ENCODE assay signal across 16 cellular contexts in the genomic region with DNA sequence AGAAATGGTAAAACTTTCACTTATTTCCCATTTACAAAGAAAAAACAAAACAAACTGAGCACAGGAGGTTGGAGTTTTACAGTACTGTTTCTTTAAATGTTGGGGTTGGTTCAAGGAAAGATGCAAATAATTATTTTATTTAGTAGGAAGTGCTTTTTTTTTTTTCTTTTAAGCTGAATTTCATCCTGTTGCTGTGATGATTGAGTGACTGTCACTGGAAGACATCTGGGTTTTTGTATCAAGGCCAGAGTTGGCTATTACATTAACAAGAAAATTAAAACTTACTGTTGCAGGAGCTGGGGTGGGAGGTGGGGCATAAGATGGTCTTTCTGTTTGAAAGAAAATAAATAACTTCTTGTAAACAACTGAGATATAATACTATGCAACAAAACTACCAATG. TPM values are rescaled to one million over a fixed set of nuclear protein-coding genes. Genes with fewer than 3 reads are reported as not detected.
DNase-seq lines count a peak whose midpoint lies in the region; ATAC-seq, FAIRE-seq and TF ChIP-seq lines count a peak whose summit lies in the region.
"Had no signal": no experiment of that assay in that cellular context is flagged by ENCODE, and none has a peak within 500 bp of the region (broad histone marks: within the 10 kb centered on the region; RNA-seq: fewer than 3 reads in every experiment).

No MANE protein-coding gene starts in this region.

- peaks cover 6% of the 10 kb centered on the region for H3K36me3 Mint-ChIP-seq in astrocyte (ENCODE audit: low read depth, unreplicated experiment)
- peaks cover 12% of the 10 kb centered on the region for H3K36me3 Mint-ChIP-seq in neural crest cell (ENCODE audit: low read depth)

- H3K4me2 ChIP-seq in SK-N-SH: peak overlapping the region; percentile 83; the same call in 1 of the 2 replicates
- peak overlapping the region; percentile 89 for H3K4me2 ChIP-seq in Karpas-422 (ENCODE audit: low read depth, low read length, poor library complexity, severe bottlenecking)
- peak overlapping the region; percentile 85 for H3K4me2 ChIP-seq in astrocyte (ENCODE audit: low read length)

- H3K27ac Mint-ChIP-seq in astrocyte (ENCODE audit: unreplicated experiment) (no peak overlapping the region), neural crest cell (ENCODE audit: unreplicated experiment) (no peak overlapping the region)

- no peak for TF ChIP-seq RAD21 in SK-N-SH (IDR thresholded peaks at IDR 0.05; ENCODE audit: low read length)

- H3K4me1 ChIP-seq in SK-N-SH (ENCODE audit: control insufficient read depth in 1 of 2, insufficient read depth in 2 of 2, low read depth in 1 of 2, low read length in 1 of 2) (peaks cover 19 to 21% of the 10 kb centered on the region in 2 experiments; a peak in 3 of 4 replicates), Karpas-422 (ENCODE audit: low read length) (peaks cover 35% of the 10 kb centered on the region), astrocyte (ENCODE audit: insufficient read depth, low read length) (peaks cover 19% of the 10 kb centered on the region), SJCRH30 (peaks cover 6% of the 10 kb centered on the region)

- H3K9ac ChIP-seq in SK-N-SH (no peak overlapping the region), Karpas-422 (ENCODE audit: low read length) (no peak overlapping the region), astrocyte (ENCODE audit: low read length) (no peak overlapping the region)

- DNase-seq in SK-N-SH (no peak), Karpas-422 (peak; percentile 48), astrocyte (ENCODE audit: low read depth) (no peak), neural crest cell (ENCODE audit: low read depth, low spot score) (no peak), SJCRH30 (no peak), NOMO-1 treated with DMSO at 0.1 percent for 48 hours (lab: John Stamatoyannopoulos, UW; ENCODE audit: unreplicated experiment) (no peak)
- DNase-seq: activated effector memory CD4-positive, alpha-beta T cell treated with anti-CD3 and anti-CD28 coated beads, Interleukin-2, amount 50 U/mL, for 16 hours; NCI-H1092 treated with DMSO at 0.1 percent for 48 hours; WERI-Rb-1 had no signal

- TF ChIP-seq CTCF in SK-N-SH (IDR thresholded peaks at IDR 0.05): no peak
- no peak for TF ChIP-seq CTCF in astrocyte (IDR thresholded peaks at IDR 0.05; ENCODE audit: insufficient read depth, low read depth, low read length)
- TF ChIP-seq CTCF in neural crest cell (conservative IDR thresholded peaks at IDR 0.05): no peak

- H3K9me2 ChIP-seq in SK-N-SH (no peaks in the 10 kb centered on the region), Karpas-422 (replicated peaks; ENCODE audit: insufficient read depth, low read length) (no peaks in the 10 kb centered on the region)

- peak overlapping the region; percentile 70 for H3K4me3 Mint-ChIP-seq in astrocyte (ENCODE audit: unreplicated experiment)
- peak overlapping the region; percentile 91 for H3K4me3 Mint-ChIP-seq in neural crest cell

- H4K20me1 ChIP-seq in SK-N-SH (ENCODE audit: insufficient read depth): peaks cover 10% of the 10 kb centered on the region
- peaks cover 5% of the 10 kb centered on the region; the same call in 1 of the 2 replicates for H4K20me1 ChIP-seq in Karpas-422 (ENCODE audit: insufficient read depth, low read depth, low read length)
- peaks cover 14% of the 10 kb centered on the region for H4K20me1 ChIP-seq in astrocyte (ENCODE audit: insufficient read depth, low read length)

- H3K9me3 ChIP-seq in SK-N-SH (no peaks in the 10 kb centered on the region), Karpas-422 (ENCODE audit: low read length) (no peaks in the 10 kb centered on the region), astrocyte (ENCODE audit: insufficient read depth, low read depth, low read length) (no peaks in the 10 kb centered on the region), SJCRH30 (replicated peaks) (no peaks in the 10 kb centered on the region)
- H3K9me3 ChIP-seq: right atrium auricular region had no signal

- H3K36me3 ChIP-seq in SK-N-SH (replicated peaks in 1 of 2; ENCODE audit: control insufficient read depth in 1 of 2, insufficient read depth in 2 of 2, low read length in 1 of 2) (peaks cover 57 to 59% of the 10 kb centered on the region in 2 experiments), Karpas-422 (ENCODE audit: insufficient read depth, low read length) (peaks cover 52% of the 10 kb centered on the region), astrocyte (ENCODE audit: insufficient read depth, low read length) (peaks cover 35% of the 10 kb centered on the region), SJCRH30 (peaks cover 42% of the 10 kb centered on the region)

- TF ChIP-seq EP300 in SK-N-SH (IDR thresholded peaks at IDR 0.05; ENCODE audit: borderline replicate concordance in 1 of 2, low read depth in 1 of 2, low read length in 1 of 2): no peak

- no peak overlapping the region for H3K4me3 ChIP-seq in SK-N-SH (ENCODE audit: low read depth in 2 of 2, low read length in 1 of 2)
- H3K4me3 ChIP-seq in Karpas-422 (ENCODE audit: low read length): 0 out of 2 replicates have a peak overlapping the region, but pooled peaks have one; percentile 95
- no peak overlapping the region for H3K4me3 ChIP-seq in astrocyte (ENCODE audit: insufficient read depth, low read depth, low read length)
- H3K4me3 ChIP-seq in SJCRH30: no peak overlapping the region
- H3K4me3 ChIP-seq: right atrium auricular region had no signal

- H3K27ac ChIP-seq in SK-N-SH (ENCODE audit: low read depth in 2 of 2, low read length in 1 of 2): no peak overlapping the region
- H3K27ac ChIP-seq in Karpas-422 (ENCODE audit: low read length): no peak overlapping the region
- no peak overlapping the region for H3K27ac ChIP-seq in astrocyte (ENCODE audit: low read depth, low read length)
- H3K27ac ChIP-seq in SJCRH30: no peak overlapping the region
- H3K27ac ChIP-seq: 22Rv1, right atrium auricular region, WERI-Rb-1 had no signal

- CTCF ChIA-PET in SK-N-SH (lab: Yijun Ruan, JAX): interaction anchor here (1.0 to 1.4 kb wide), 3 partner anchors 16 to 1021 kb away, joined by 3 to 5 read pairs (median 5); no protein-coding TSS in a partner anchor

- H3K4me1 Mint-ChIP-seq in astrocyte (ENCODE audit: low read depth, unreplicated experiment) (peaks cover 13% of the 10 kb centered on the region), neural crest cell (peaks cover 58% of the 10 kb centered on the region)

- H3K79me2 ChIP-seq in SK-N-SH (ENCODE audit: insufficient read depth) (peaks cover 82% of the 10 kb centered on the region), Karpas-422 (ENCODE audit: low read length) (peaks cover 74% of the 10 kb centered on the region), astrocyte (ENCODE audit: insufficient read depth, low read length) (peaks cover 81% of the 10 kb centered on the region)

- H2AFZ ChIP-seq in SK-N-SH (ENCODE audit: low read depth): no peak overlapping the region
- no peak overlapping the region for H2AFZ ChIP-seq in Karpas-422 (ENCODE audit: low read length)
- H2AFZ ChIP-seq in astrocyte (ENCODE audit: low read depth, low read length): no peak overlapping the region

- no peak for FAIRE-seq in astrocyte (lab: Jason Lieb, UNC)
- FAIRE-seq: D721Med had no signal

- no peaks in the 10 kb centered on the region for H3F3A ChIP-seq in SK-N-SH (replicated peaks; ENCODE audit: insufficient read depth)

- ATAC-seq in SK-N-SH treated with all-trans-retinoic acid at 6 μM for 48 hours: no peak
- ATAC-seq in HG03460 (IDR thresholded peaks at IDR 0.05; ENCODE audit: unreplicated experiment): no peak

- H3K27me3 ChIP-seq in SK-N-SH (ENCODE audit: insufficient read depth) (no peaks in the 10 kb centered on the region), Karpas-422 (ENCODE audit: low read length) (no peaks in the 10 kb centered on the region), astrocyte (ENCODE audit: insufficient read depth, low read length) (no peaks in the 10 kb centered on the region), SJCRH30 (no peaks in the 10 kb centered on the region)
- H3K27me3 ChIP-seq: right atrium auricular region had no signal

- POLR2A ChIA-PET in SK-N-SH (lab: Yijun Ruan, JAX): no interaction called here

- H3K27me3 Mint-ChIP-seq in astrocyte (ENCODE audit: low read depth, unreplicated experiment) (no peaks in the 10 kb centered on the region), neural crest cell (ENCODE audit: low read depth) (no peaks in the 10 kb centered on the region)

- no peaks in the 10 kb centered on the region for H3K9me3 Mint-ChIP-seq in astrocyte (ENCODE audit: unreplicated experiment)
- H3K9me3 Mint-ChIP-seq in neural crest cell: no peaks in the 10 kb centered on the region

TF ChIP-seq in SK-N-SH treated with all-trans-retinoic acid at 6 μM for 48 hours, 23 proteins besides CTCF, POLR2A, EP300 and RAD21:
- TF ChIP-seq ESRRG (CRISPR knock-in tag; IDR thresholded peaks at IDR 0.05) (no peak), ZNF565 (CRISPR knock-in tag; conservative IDR thresholded peaks at IDR 0.05; ENCODE audit: low read depth) (no peak)

RNA-seq across cellular contexts. Expression of gene SMARCE1, which starts 2.3 kb away (rescaled TPM):
- polyA plus RNA-seq in SK-N-SH (2012; rRNA removed): 45.9 and 54.2 TPM in 2 replicates
- polyA plus RNA-seq in SK-N-SH (2012; cell fraction: cytosol; rRNA removed): 70.8 and 94.7 TPM in 2 replicates
- 19.7 and 34.2 TPM in 2 replicates for polyA plus RNA-seq in SK-N-SH (2012; cell fraction: nucleus; rRNA removed)
- 68.6 and 72.2 TPM in 2 replicates for total RNA-seq in Karpas-422 (2014; rRNA removed; shearing (Covaris generic); ENCODE audit: low replicate concordance)
- total RNA-seq in astrocyte: 75.0 and 89.5 TPM in 2 replicates
- total RNA-seq in neural crest cell: 205 and 240 TPM in 2 replicates
- total RNA-seq in SJCRH30 (2014; rRNA removed; shearing (Covaris generic)): 129 and 139 TPM in 2 replicates

RNA-seq across cellular contexts. Expression of gene KRT222, which starts 19.7 kb away (rescaled TPM):
- polyA plus RNA-seq in SK-N-SH (2012; rRNA removed): not detected in 2 replicates
- not detected in 2 replicates for polyA plus RNA-seq in SK-N-SH (2012; cell fraction: cytosol; rRNA removed)
- polyA plus RNA-seq in SK-N-SH (2012; cell fraction: nucleus; rRNA removed): not detected in 2 replicates
- total RNA-seq in Karpas-422 (2014; rRNA removed; shearing (Covaris generic); ENCODE audit: low replicate concordance): not detected in 2 replicates
- 0.14 and 0.43 TPM in 2 replicates for total RNA-seq in astrocyte
- total RNA-seq in neural crest cell: 0.23 TPM in 1 of 2 replicates, not detected in the other
- not detected in 2 replicates for total RNA-seq in SJCRH30 (2014; rRNA removed; shearing (Covaris generic))
- total RNA-seq: kidney epithelial cell had no signal

RNA-seq across cellular contexts. Expression of gene KRT24, which starts 58.3 kb away (rescaled TPM):
- not detected in 2 replicates for polyA plus RNA-seq in SK-N-SH (2012; rRNA removed)
- polyA plus RNA-seq in SK-N-SH (2012; cell fraction: cytosol; rRNA removed): not detected in 2 replicates
- polyA plus RNA-seq in SK-N-SH (2012; cell fraction: nucleus; rRNA removed): not detected in 2 replicates
- not detected in 2 replicates for total RNA-seq in Karpas-422 (2014; rRNA removed; shearing (Covaris generic); ENCODE audit: low replicate concordance)
- total RNA-seq in astrocyte: not detected in 2 replicates
- not detected in 2 replicates for total RNA-seq in neural crest cell
- not detected in 2 replicates for total RNA-seq in SJCRH30 (2014; rRNA removed; shearing (Covaris generic))
- total RNA-seq: kidney epithelial cell, right atrium auricular region, SK-MEL-5 had no signal
